In genomic region chr3:48187579-48188265, GRCh38 we compare ENCODE assay signal across 1 cellular context.
TF ChIP-seq lines count a peak whose summit lies in the region.

No MANE protein-coding gene starts in this region.

TF ChIP-seq in K562, 482 proteins besides CTCF, POLR2A, EP300 and RAD21 (continued from another document and continues in another):
- no peak for TF ChIP-seq ZBTB12 (CRISPR knock-in tag; IDR thresholded peaks at IDR 0.05)
- no peak for TF ChIP-seq KLF1 (tag; IDR thresholded peaks at IDR 0.05)
- no peak for TF ChIP-seq TCF7 (IDR thresholded peaks at IDR 0.05; ENCODE audit: borderline replicate concordance)
- TF ChIP-seq, protein P1, sequence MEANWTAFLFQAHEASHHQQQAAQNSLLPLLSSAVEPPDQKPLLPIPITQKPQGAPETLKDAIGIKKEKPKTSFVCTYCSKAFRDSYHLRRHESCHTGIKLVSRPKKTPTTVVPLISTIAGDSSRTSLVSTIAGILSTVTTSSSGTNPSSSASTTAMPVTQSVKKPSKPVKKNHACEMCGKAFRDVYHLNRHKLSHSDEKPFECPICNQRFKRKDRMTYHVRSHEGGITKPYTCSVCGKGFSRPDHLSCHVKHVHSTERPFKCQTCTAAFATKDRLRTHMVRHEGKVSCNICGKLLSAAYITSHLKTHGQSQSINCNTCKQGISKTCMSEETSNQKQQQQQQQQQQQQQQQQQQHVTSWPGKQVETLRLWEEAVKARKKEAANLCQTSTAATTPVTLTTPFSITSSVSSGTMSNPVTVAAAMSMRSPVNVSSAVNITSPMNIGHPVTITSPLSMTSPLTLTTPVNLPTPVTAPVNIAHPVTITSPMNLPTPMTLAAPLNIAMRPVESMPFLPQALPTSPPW (CRISPR knock-in tag; IDR thresholded peaks at IDR 0.05), result 0 out of 2 replicates have a peak, but pooled peaks have one; percentile 5
- TF ChIP-seq ZNF584 (CRISPR knock-in tag; IDR thresholded peaks at IDR 0.05; ENCODE audit: low read depth), result no peak
- no peak for TF ChIP-seq POLR2B (IDR thresholded peaks at IDR 0.05; ENCODE audit: low read depth, partially characterized antibody)
- no peak for TF ChIP-seq FOS (IDR thresholded peaks at IDR 0.05; ENCODE audit: extremely low read depth, insufficient read length)
- 0 out of 2 replicates have a peak, but pooled peaks have one; percentile 20 for TF ChIP-seq ZBTB17 (CRISPR knock-in tag; IDR thresholded peaks at IDR 0.05)
- TF ChIP-seq THRB (CRISPR knock-in tag; conservative IDR thresholded peaks at IDR 0.05), result no peak
- no peak for TF ChIP-seq ETV1 (tag; conservative IDR thresholded peaks at IDR 0.05; ENCODE audit: low read depth)
- TF ChIP-seq ARID1B (IDR thresholded peaks at IDR 0.05), result no peak
- TF ChIP-seq MTA2 (IDR thresholded peaks at IDR 0.05; ENCODE audit: low read depth), result no peak
- TF ChIP-seq, protein P2, sequence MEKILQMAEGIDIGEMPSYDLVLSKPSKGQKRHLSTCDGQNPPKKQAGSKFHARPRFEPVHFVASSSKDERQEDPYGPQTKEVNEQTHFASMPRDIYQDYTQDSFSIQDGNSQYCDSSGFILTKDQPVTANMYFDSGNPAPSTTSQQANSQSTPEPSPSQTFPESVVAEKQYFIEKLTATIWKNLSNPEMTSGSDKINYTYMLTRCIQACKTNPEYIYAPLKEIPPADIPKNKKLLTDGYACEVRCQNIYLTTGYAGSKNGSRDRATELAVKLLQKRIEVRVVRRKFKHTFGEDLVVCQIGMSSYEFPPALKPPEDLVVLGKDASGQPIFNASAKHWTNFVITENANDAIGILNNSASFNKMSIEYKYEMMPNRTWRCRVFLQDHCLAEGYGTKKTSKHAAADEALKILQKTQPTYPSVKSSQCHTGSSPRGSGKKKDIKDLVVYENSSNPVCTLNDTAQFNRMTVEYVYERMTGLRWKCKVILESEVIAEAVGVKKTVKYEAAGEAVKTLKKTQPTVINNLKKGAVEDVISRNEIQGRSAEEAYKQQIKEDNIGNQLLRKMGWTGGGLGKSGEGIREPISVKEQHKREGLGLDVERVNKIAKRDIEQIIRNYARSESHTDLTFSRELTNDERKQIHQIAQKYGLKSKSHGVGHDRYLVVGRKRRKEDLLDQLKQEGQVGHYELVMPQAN (IDR thresholded peaks at IDR 0.05; ENCODE audit: borderline replicate concordance), result peak; percentile 61; the same call in 1 of the 2 replicates
- no peak for TF ChIP-seq EGR1 (conservative IDR thresholded peaks at IDR 0.05)
- no peak for TF ChIP-seq RUNX1 (IDR thresholded peaks at IDR 0.05; ENCODE audit: low read depth)
- TF ChIP-seq MYC (IDR thresholded peaks at IDR 0.05; ENCODE audit: low read depth, low read length), result 0 out of 2 replicates have a peak, but pooled peaks have one; percentile 24
- no peak for TF ChIP-seq MYC (CRISPR knock-in tag; IDR thresholded peaks at IDR 0.05; ENCODE audit: borderline replicate concordance, low read depth)
- TF ChIP-seq LEF1 (IDR thresholded peaks at IDR 0.05), result no peak
- peak in 2 of 3 experiments; percentile 55 to 60 for TF ChIP-seq YY1 (IDR thresholded peaks at IDR 0.05; ENCODE audit: borderline replicate concordance in 1 of 3, control insufficient read depth in 1 of 3, extremely low read depth in 1 of 3, insufficient read depth in 3 of 3, insufficient read length in 1 of 3, insufficient replicate concordance in 2 of 3, low read depth in 1 of 3, low read length in 2 of 3)
- no peak for TF ChIP-seq ARID4B (CRISPR knock-in tag; IDR thresholded peaks at IDR 0.05)
- peak in 1 of 2 experiments; percentile 5; a peak in 1 of 4 replicates for TF ChIP-seq SIN3A (IDR thresholded peaks at IDR 0.05; ENCODE audit: borderline replicate concordance in 2 of 2, control insufficient read depth in 1 of 2, low read depth in 2 of 2, low read length in 2 of 2)
- TF ChIP-seq FOXK1 (CRISPR knock-in tag; IDR thresholded peaks at IDR 0.05; ENCODE audit: borderline replicate concordance), result no peak
- TF ChIP-seq SP2 (IDR thresholded peaks at IDR 0.05; ENCODE audit: extremely low read depth, low read depth, low read length, poor library complexity, severe bottlenecking), result no peak
- no peak for TF ChIP-seq ZNF695 (CRISPR knock-in tag; IDR thresholded peaks at IDR 0.05)
- peak; percentile 21; the same call in 1 of the 2 replicates for TF ChIP-seq PHF8 (IDR thresholded peaks at IDR 0.05; ENCODE audit: borderline replicate concordance, low read length)
- TF ChIP-seq RBFOX2 (IDR thresholded peaks at IDR 0.05; ENCODE audit: low read depth, low read length), result no peak
- TF ChIP-seq, protein P3, sequence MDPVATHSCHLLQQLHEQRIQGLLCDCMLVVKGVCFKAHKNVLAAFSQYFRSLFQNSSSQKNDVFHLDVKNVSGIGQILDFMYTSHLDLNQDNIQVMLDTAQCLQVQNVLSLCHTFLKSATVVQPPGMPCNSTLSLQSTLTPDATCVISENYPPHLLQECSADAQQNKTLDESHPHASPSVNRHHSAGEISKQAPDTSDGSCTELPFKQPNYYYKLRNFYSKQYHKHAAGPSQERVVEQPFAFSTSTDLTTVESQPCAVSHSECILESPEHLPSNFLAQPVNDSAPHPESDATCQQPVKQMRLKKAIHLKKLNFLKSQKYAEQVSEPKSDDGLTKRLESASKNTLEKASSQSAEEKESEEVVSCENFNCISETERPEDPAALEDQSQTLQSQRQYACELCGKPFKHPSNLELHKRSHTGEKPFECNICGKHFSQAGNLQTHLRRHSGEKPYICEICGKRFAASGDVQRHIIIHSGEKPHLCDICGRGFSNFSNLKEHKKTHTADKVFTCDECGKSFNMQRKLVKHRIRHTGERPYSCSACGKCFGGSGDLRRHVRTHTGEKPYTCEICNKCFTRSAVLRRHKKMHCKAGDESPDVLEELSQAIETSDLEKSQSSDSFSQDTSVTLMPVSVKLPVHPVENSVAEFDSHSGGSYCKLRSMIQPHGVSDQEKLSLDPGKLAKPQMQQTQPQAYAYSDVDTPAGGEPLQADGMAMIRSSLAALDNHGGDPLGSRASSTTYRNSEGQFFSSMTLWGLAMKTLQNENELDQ (CRISPR knock-in tag; IDR thresholded peaks at IDR 0.05; ENCODE audit: borderline replicate concordance), result no peak
- TF ChIP-seq SRF (CRISPR knock-in tag; IDR thresholded peaks at IDR 0.05), result no peak
- no peak for TF ChIP-seq ZNF668 (CRISPR knock-in tag; IDR thresholded peaks at IDR 0.05)
- no peak for TF ChIP-seq RCOR1 (IDR thresholded peaks at IDR 0.05; ENCODE audit: borderline replicate concordance in 1 of 2, low read depth in 2 of 2, low read length in 2 of 2)
- no peak for TF ChIP-seq NFE2 (IDR thresholded peaks at IDR 0.05; ENCODE audit: low read depth)
- TF ChIP-seq USF2 (CRISPR knock-in tag; IDR thresholded peaks at IDR 0.05), result no peak
- no peak for TF ChIP-seq KLF16 (IDR thresholded peaks at IDR 0.05)
- TF ChIP-seq TCF3 (CRISPR knock-in tag; IDR thresholded peaks at IDR 0.05), result no peak
- no peak for TF ChIP-seq HNRNPUL1 (IDR thresholded peaks at IDR 0.05; ENCODE audit: low read length)
- no peak for TF ChIP-seq TRIM28 (IDR thresholded peaks at IDR 0.05)
- TF ChIP-seq E2F6 (IDR thresholded peaks at IDR 0.05; ENCODE audit: borderline replicate concordance in 1 of 2, extremely low read depth in 1 of 2, insufficient read depth in 1 of 2, insufficient read length in 1 of 2, low read depth in 1 of 2, low read length in 1 of 2, poor library complexity in 1 of 2, severe bottlenecking in 1 of 2), result peak in 1 of 2 experiments; percentile 26
- no peak for TF ChIP-seq ZNF175 (CRISPR knock-in tag; IDR thresholded peaks at IDR 0.05; ENCODE audit: low read depth)
- TF ChIP-seq KDM4B (IDR thresholded peaks at IDR 0.05; ENCODE audit: borderline replicate concordance in 2 of 2, low read depth in 1 of 2), result no peak
- TF ChIP-seq ZNF609 (CRISPR knock-in tag; IDR thresholded peaks at IDR 0.05; ENCODE audit: borderline replicate concordance), result no peak
- TF ChIP-seq FIP1L1 (IDR thresholded peaks at IDR 0.05; ENCODE audit: low read depth, low read length, poor library complexity, severe bottlenecking), result peak; percentile 63
- peak; percentile 25 for TF ChIP-seq SMAD4 (CRISPR knock-in tag; conservative IDR thresholded peaks at IDR 0.05)
